Comparison of ENCODE assay signal across 26 cellular contexts in genomic region chr3:64408770-64409169, GRCh38.
DNase-seq lines count a peak whose midpoint lies in the region; ATAC-seq and TF ChIP-seq lines count a peak whose summit lies in the region.
"Had no signal": no experiment of that assay in that cellular context is flagged by ENCODE, and none has a peak within 500 bp of the region (broad histone marks: within the 10 kb centered on the region; RNA-seq: fewer than 3 reads in every experiment).

No MANE protein-coding gene starts in this region.

- ATAC-seq in esophagus mucosa, result no peak
- ATAC-seq: left colon; naive thymus-derived CD4-positive, alpha-beta T cell; Panc1; stimulated activated effector memory CD8-positive, alpha-beta T cell treated with anti-CD3 and anti-CD28 coated beads, Interleukin-12 subunit alpha, Interleukin-12 subunit beta, amount 100 ng/mL, for 72 hours had no signal

- H3K27me3 Mint-ChIP-seq in neural crest cell (ENCODE audit: low read depth), result no peaks in the 10 kb centered on the region

- no peaks in the 10 kb centered on the region for H3K36me3 ChIP-seq in BLaER1 treated with 17β-estradiol and CSF1 and Interleukin-3, amounts not matched to agents 10 nM and 100 nM
- H3K36me3 ChIP-seq: colonic mucosa, right atrium auricular region, spleen had no signal

- peak overlapping the region; percentile 27 for H3K4me3 Mint-ChIP-seq in neural crest cell
- H3K4me3 Mint-ChIP-seq: activated T-cell treated with anti-CD3 and anti-CD28 coated beads, Interleukin-2, amount 50 U/mL, for 24 hours; naive thymus-derived CD4-positive, alpha-beta T cell; stimulated activated effector memory CD8-positive, alpha-beta T cell treated with anti-CD3 and anti-CD28 coated beads, Interleukin-12 subunit alpha, Interleukin-12 subunit beta, amount 100 ng/mL, for 72 hours had no signal

- H4K20me1 ChIP-seq in BLaER1 treated with 17β-estradiol and CSF1 and Interleukin-3, amounts not matched to agents 10 nM and 100 nM, result no peaks in the 10 kb centered on the region

- H3K27ac Mint-ChIP-seq in neural crest cell (ENCODE audit: unreplicated experiment), result no peak overlapping the region
- H3K27ac Mint-ChIP-seq: activated T-cell treated with anti-CD3 and anti-CD28 coated beads, Interleukin-2, amount 50 U/mL, for 24 hours; naive thymus-derived CD4-positive, alpha-beta T cell; stimulated activated effector memory CD8-positive, alpha-beta T cell treated with anti-CD3 and anti-CD28 coated beads, Interleukin-12 subunit alpha, Interleukin-12 subunit beta, amount 100 ng/mL, for 72 hours had no signal

- H3K27me3 ChIP-seq in BLaER1 treated with 17β-estradiol and CSF1 and Interleukin-3, amounts not matched to agents 10 nM and 100 nM, result no peaks in the 10 kb centered on the region
- H3K27me3 ChIP-seq: colonic mucosa, right atrium auricular region had no signal

- H3K4me3 ChIP-seq in BLaER1 treated with 17β-estradiol and CSF1 and Interleukin-3, amounts not matched to agents 10 nM and 100 nM, result no peak overlapping the region
- H3K4me3 ChIP-seq in epithelial cell of esophagus (ENCODE audit: low read length), result no peak overlapping the region
- no peak overlapping the region for H3K4me3 ChIP-seq in lower leg skin (ENCODE audit: low read depth, poor library complexity, severe bottlenecking)
- H3K4me3 ChIP-seq: colonic mucosa, right atrium auricular region, spleen had no signal

- peaks cover 10 to 25% (median 19%) of the 10 kb centered on the region in 10 experiments for H3K4me1 ChIP-seq in BLaER1 treated with 17β-estradiol and CSF1 and Interleukin-3, amounts not matched to agents 10 nM and 100 nM
- H3K4me1 ChIP-seq: colonic mucosa, right atrium auricular region, spleen had no signal

- H3K9me3 Mint-ChIP-seq in neural crest cell, result peaks cover 4% of the 10 kb centered on the region
- H3K9me3 Mint-ChIP-seq: activated T-cell treated with anti-CD3 and anti-CD28 coated beads, Interleukin-2, amount 50 U/mL, for 24 hours had no signal

- peaks cover 0 to 6% (median 0%) of the 10 kb centered on the region in 11 experiments; a peak in 3 of 22 replicates for H3K9me3 ChIP-seq in BLaER1 treated with 17β-estradiol and CSF1 and Interleukin-3, amounts not matched to agents 10 nM and 100 nM (replicated peaks in 1 of 11)
- H3K9me3 ChIP-seq: colonic mucosa, right atrium auricular region, spleen had no signal

- peak; percentile 67 for DNase-seq in HT1080 (ENCODE audit: low read depth)
- DNase-seq in epithelial cell of esophagus (ENCODE audit: low read depth), result peak; percentile 33
- DNase-seq in neural crest cell (ENCODE audit: low read depth, low spot score), result no peak
- no peak for DNase-seq in lower leg skin (ENCODE audit: low spot score in 2 of 2)
- DNase-seq in midbrain (lab: John Stamatoyannopoulos, UW), result no peak
- DNase-seq: activated CD4-positive, alpha-beta T cell treated with anti-CD3 and anti-CD28 coated beads for 1 hour; activated naive CD4-positive, alpha-beta T cell; activated T-cell treated with anti-CD3 and anti-CD28 coated beads, Interleukin-2, amount 50 U/mL, for 24 hours; amniotic stem cell; colonic mucosa; effector memory CD4-positive, alpha-beta T cell; left colon; naive thymus-derived CD4-positive, alpha-beta T cell; NCI-H1694; NCI-H2171 treated with DMSO at 0.1 percent for 48 hours; NCI-H524; spleen; stimulated activated CD4-positive, alpha-beta T cell treated with anti-CD3 and anti-CD28 coated beads, Interleukin-2, amount 100 ng/mL, for 48 hours; substantia nigra; T-helper 1 cell had no signal

- H3K36me3 Mint-ChIP-seq in neural crest cell (ENCODE audit: low read depth), result no peaks in the 10 kb centered on the region
- H3K36me3 Mint-ChIP-seq: stimulated activated effector memory CD8-positive, alpha-beta T cell treated with anti-CD3 and anti-CD28 coated beads, Interleukin-12 subunit alpha, Interleukin-12 subunit beta, amount 100 ng/mL, for 72 hours had no signal

- H3K27ac ChIP-seq in BLaER1 treated with 17β-estradiol and CSF1 and Interleukin-3, amounts not matched to agents 10 nM and 100 nM, result no peak overlapping the region
- H3K27ac ChIP-seq: colonic mucosa, KMS-11, right atrium auricular region, spleen had no signal

- TF ChIP-seq POLR2A in lower leg skin (IDR thresholded peaks at IDR 0.05), result no peak

- TF ChIP-seq CTCF in epithelial cell of esophagus (IDR thresholded peaks at IDR 0.05; ENCODE audit: insufficient read depth, low read depth, low read length, missing control alignments), result no peak
- no peak for TF ChIP-seq CTCF in neural crest cell (conservative IDR thresholded peaks at IDR 0.05)
- no peak for TF ChIP-seq CTCF in lower leg skin (IDR thresholded peaks at IDR 0.05)

- peaks cover 43% of the 10 kb centered on the region for H3K4me1 Mint-ChIP-seq in neural crest cell
- H3K4me1 Mint-ChIP-seq: naive thymus-derived CD4-positive, alpha-beta T cell; stimulated activated effector memory CD8-positive, alpha-beta T cell treated with anti-CD3 and anti-CD28 coated beads, Interleukin-12 subunit alpha, Interleukin-12 subunit beta, amount 100 ng/mL, for 72 hours had no signal

- H3K4me2 ChIP-seq in BLaER1 treated with 17β-estradiol and CSF1 and Interleukin-3, amounts not matched to agents 10 nM and 100 nM, result peak overlapping the region in 9 of 11 experiments; percentile 1 to 70 (median 48); a peak in 15 of 22 replicates
- H3K4me2 ChIP-seq: KMS-11 had no signal

- intact Hi-C loops in lower leg skin (cut with DNase I; ENCODE audit: low total_unique reads), result loop anchor here (10.0 kb wide), 1 partner anchor 76 kb away; no protein-coding TSS in a partner anchor

- H3K9ac ChIP-seq in BLaER1 treated with 17β-estradiol and CSF1 and Interleukin-3, amounts not matched to agents 10 nM and 100 nM, result no peak overlapping the region
- H3K9ac ChIP-seq: KMS-11 had no signal

Comparison
In these comparisons a context has a peak if more than half of its experiments do, and no peak if none do; other contexts are left out.
1. DNase-seq: peak in HT1080 (single experiment) and epithelial cell of esophagus (single experiment); none in neural crest cell (single experiment), lower leg skin (0 of 2) and midbrain (single experiment).